12 cellular contexts compared by ENCODE assay signal in the genomic region with DNA sequence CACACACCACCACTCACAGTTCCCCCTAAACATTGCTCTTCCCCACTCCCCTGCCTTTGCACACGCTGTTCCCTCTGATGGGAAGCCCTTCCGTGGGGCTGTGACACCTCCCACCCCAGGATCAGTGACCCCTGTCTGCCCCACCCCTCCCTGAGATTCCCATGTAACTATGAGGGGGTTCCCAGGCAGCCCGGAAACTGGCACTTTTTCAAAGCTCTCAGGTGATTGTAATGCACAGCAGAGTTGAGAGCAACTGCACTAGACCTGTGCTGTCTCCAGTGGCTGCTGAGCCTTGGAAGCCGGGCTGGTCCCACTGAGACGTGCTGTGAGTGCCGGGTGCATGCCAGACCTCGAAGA. TPM values are rescaled to one million over a fixed set of nuclear protein-coding genes. Genes with fewer than 3 reads are reported as not detected.
A peak's percentile ranks its signal among the peaks of the same experiment; 100 is the strongest.
DNase-seq lines count a peak whose midpoint lies in the region; ATAC-seq and TF ChIP-seq lines count a peak whose summit lies in the region.
"Had no signal": no experiment of that assay in that cellular context is flagged by ENCODE, and none has a peak within 500 bp of the region (broad histone marks: within the 10 kb centered on the region; RNA-seq: fewer than 3 reads in every experiment).

No MANE protein-coding gene starts in this region.

- ATAC-seq in omental fat pad (ENCODE audit: low FRiP score) = no peak
- ATAC-seq in HG02973 (IDR thresholded peaks at IDR 0.05; ENCODE audit: unreplicated experiment) = no peak

- H3K4me1 Mint-ChIP-seq in chondrocyte (ENCODE audit: low read depth) = peaks cover 8% of the 10 kb centered on the region

- no peak for TF ChIP-seq CTCF in chondrocyte (IDR thresholded peaks at IDR 0.05)
- TF ChIP-seq CTCF in omental fat pad (IDR thresholded peaks at IDR 0.05) = no peak
- no peak for TF ChIP-seq CTCF in GM20000 (IDR thresholded peaks at IDR 0.05; ENCODE audit: extremely low read depth, missing control alignments)

- H3K27ac Mint-ChIP-seq in chondrocyte (ENCODE audit: unreplicated experiment) = no peak overlapping the region
- H3K27ac Mint-ChIP-seq: activated T-helper 2 cell treated with anti-CD3 and anti-CD28 coated beads, Interferon-gamma antibody, Interleukin-2, Interleukin-4, amounts not matched to agents 10 μg/mL and 5 μg/mL and 100 μg/mL, durations not matched to agents 14 hours and 24 hours and 36 hours had no signal

- no peaks in the 10 kb centered on the region for H3K27me3 ChIP-seq in H7 (ENCODE audit: control insufficient read depth, insufficient read depth, low read length)

- no peak overlapping the region for H3K4me3 Mint-ChIP-seq in chondrocyte (ENCODE audit: unreplicated experiment)

- no peaks in the 10 kb centered on the region for H3K9me3 Mint-ChIP-seq in chondrocyte (ENCODE audit: low read depth)
- H3K9me3 Mint-ChIP-seq: activated T-helper 2 cell treated with anti-CD3 and anti-CD28 coated beads, Interferon-gamma antibody, Interleukin-2, Interleukin-4, amounts not matched to agents 10 μg/mL and 5 μg/mL and 100 μg/mL, durations not matched to agents 14 hours and 24 hours and 36 hours had no signal

- DNase-seq in DMS 273 (lab: John Stamatoyannopoulos, UW; ENCODE audit: unreplicated experiment) (peak; percentile 24), DMS 273 treated with DMSO at 0.1 percent for 48 hours (lab: John Stamatoyannopoulos, UW) (no peak), H7 (peak; percentile 67), chondrocyte (ENCODE audit: low spot score) (peak; percentile 89), omental fat pad (ENCODE audit: low spot score) (peak; percentile 20), GM20000 (ENCODE audit: low spot score) (no peak)
- DNase-seq in stimulated activated CD4-positive, alpha-beta T cell treated with anti-CD3 and anti-CD28 coated beads, Interleukin-4, amount 100 ng/mL, for 1 hour = no peak
- DNase-seq: GDM1, NCI-H1092 treated with DMSO at 0.1 percent for 48 hours had no signal

- no peaks in the 10 kb centered on the region for H3K36me3 Mint-ChIP-seq in chondrocyte (ENCODE audit: low read depth)

- H3K4me3 ChIP-seq in H7 (ENCODE audit: insufficient read depth, low read depth, low read length) = no peak overlapping the region

- H3K27me3 Mint-ChIP-seq in chondrocyte (ENCODE audit: low read depth) = no peaks in the 10 kb centered on the region

- no peaks in the 10 kb centered on the region for H3K36me3 ChIP-seq in H7 (replicated peaks; ENCODE audit: control insufficient read depth, insufficient read depth, low read length)

RNA-seq across cellular contexts. Expression of a gene that starts 29.8 kb away (rescaled TPM):
- total RNA-seq in H7 (2014; rRNA removed; shearing (Covaris generic)) = 4.3 and 4.7 TPM in 2 replicates
- total RNA-seq in chondrocyte (5.4 to 12.3 TPM (median 5.7 TPM) in 3 replicates), omental fat pad (under 1 TPM in 2 of 4 donors, not detected in 2; 0.46 to 0.50 TPM)
- total RNA-seq: activated T-helper 2 cell treated with anti-CD3 and anti-CD28 coated beads, Interferon-gamma antibody, Interleukin-2, Interleukin-4, amounts not matched to agents 10 μg/mL and 5 μg/mL and 100 μg/mL, durations not matched to agents 14 hours and 24 hours and 36 hours; mononuclear cell had no signal

RNA-seq across cellular contexts. Expression of a gene that starts 52.3 kb away (rescaled TPM):
- 0.04 TPM in 1 of 2 replicates, not detected in the other for total RNA-seq in H7 (2014; rRNA removed; shearing (Covaris generic))
- total RNA-seq in chondrocyte (11.6 to 44.3 TPM (median 14.5 TPM) in 3 replicates), omental fat pad (1 to 10 TPM in 3 of 4 donors, under 1 TPM in 1; 0.65 to 9.6 (median 2.9) TPM)

Comparison
In these comparisons a context has a peak if more than half of its experiments do, and no peak if none do; other contexts are left out.
1. DNase-seq: peak in DMS 273 (single experiment), H7 (single experiment), chondrocyte (single experiment) and omental fat pad (single experiment); none in DMS 273 treated with DMSO at 0.1 percent for 48 hours (single experiment), GM20000 (single experiment) and stimulated activated CD4-positive, alpha-beta T cell treated with anti-CD3 and anti-CD28 coated beads, Interleukin-4, amount 100 ng/mL, for 1 hour (single experiment).